Comparison of ENCODE assay signal across 1 cellular context in genomic region chr19:39481676-39482075, GRCh38.
TF ChIP-seq lines count a peak whose summit lies in the region.

No MANE protein-coding gene starts in this region.

TF ChIP-seq in WTC11, 78 proteins besides CTCF, POLR2A, EP300 and RAD21 (continued from another document):
- TF ChIP-seq PRDM15 (CRISPR knock-in tag; IDR thresholded peaks at IDR 0.05) (no peak), ZSCAN18 (CRISPR knock-in tag; IDR thresholded peaks at IDR 0.05) (no peak)
